Comparison of ENCODE assay signal across 1 cellular context in genomic region chr2:240568678-240569522, GRCh38.
TF ChIP-seq lines count a peak whose summit lies in the region.

No MANE protein-coding gene starts in this region.

TF ChIP-seq in HepG2, 621 proteins besides CTCF, POLR2A, EP300 and RAD21 (continued from another document and continues in another):
- TF ChIP-seq ZNF687 (CRISPR knock-in tag; IDR thresholded peaks at IDR 0.05), result peak; percentile 82
- TF ChIP-seq ZIK1 (CRISPR knock-in tag; IDR thresholded peaks at IDR 0.05; ENCODE audit: borderline replicate concordance, low read depth), result no peak; the same call in 1 of the 2 replicates
- TF ChIP-seq MEIS2 (CRISPR knock-in tag; IDR thresholded peaks at IDR 0.05), result peak; percentile 61; the same call in 1 of the 2 replicates
- no peak for TF ChIP-seq SIX1 (CRISPR knock-in tag; IDR thresholded peaks at IDR 0.05; ENCODE audit: borderline replicate concordance)
- TF ChIP-seq, protein P1, sequence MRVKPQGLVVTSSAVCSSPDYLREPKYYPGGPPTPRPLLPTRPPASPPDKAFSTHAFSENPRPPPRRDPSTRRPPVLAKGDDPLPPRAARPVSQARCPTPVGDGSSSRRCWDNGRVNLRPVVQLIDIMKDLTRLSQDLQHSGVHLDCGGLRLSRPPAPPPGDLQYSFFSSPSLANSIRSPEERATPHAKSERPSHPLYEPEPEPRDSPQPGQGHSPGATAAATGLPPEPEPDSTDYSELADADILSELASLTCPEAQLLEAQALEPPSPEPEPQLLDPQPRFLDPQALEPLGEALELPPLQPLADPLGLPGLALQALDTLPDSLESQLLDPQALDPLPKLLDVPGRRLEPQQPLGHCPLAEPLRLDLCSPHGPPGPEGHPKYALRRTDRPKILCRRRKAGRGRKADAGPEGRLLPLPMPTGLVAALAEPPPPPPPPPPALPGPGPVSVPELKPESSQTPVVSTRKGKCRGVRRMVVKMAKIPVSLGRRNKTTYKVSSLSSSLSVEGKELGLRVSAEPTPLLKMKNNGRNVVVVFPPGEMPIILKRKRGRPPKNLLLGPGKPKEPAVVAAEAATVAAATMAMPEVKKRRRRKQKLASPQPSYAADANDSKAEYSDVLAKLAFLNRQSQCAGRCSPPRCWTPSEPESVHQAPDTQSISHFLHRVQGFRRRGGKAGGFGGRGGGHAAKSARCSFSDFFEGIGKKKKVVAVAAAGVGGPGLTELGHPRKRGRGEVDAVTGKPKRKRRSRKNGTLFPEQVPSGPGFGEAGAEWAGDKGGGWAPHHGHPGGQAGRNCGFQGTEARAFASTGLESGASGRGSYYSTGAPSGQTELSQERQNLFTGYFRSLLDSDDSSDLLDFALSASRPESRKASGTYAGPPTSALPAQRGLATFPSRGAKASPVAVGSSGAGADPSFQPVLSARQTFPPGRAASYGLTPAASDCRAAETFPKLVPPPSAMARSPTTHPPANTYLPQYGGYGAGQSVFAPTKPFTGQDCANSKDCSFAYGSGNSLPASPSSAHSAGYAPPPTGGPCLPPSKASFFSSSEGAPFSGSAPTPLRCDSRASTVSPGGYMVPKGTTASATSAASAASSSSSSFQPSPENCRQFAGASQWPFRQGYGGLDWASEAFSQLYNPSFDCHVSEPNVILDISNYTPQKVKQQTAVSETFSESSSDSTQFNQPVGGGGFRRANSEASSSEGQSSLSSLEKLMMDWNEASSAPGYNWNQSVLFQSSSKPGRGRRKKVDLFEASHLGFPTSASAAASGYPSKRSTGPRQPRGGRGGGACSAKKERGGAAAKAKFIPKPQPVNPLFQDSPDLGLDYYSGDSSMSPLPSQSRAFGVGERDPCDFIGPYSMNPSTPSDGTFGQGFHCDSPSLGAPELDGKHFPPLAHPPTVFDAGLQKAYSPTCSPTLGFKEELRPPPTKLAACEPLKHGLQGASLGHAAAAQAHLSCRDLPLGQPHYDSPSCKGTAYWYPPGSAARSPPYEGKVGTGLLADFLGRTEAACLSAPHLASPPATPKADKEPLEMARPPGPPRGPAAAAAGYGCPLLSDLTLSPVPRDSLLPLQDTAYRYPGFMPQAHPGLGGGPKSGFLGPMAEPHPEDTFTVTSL (CRISPR knock-in tag; IDR thresholded peaks at IDR 0.05; ENCODE audit: borderline replicate concordance), result no peak
- TF ChIP-seq ZNF773 (CRISPR knock-in tag; IDR thresholded peaks at IDR 0.05; ENCODE audit: borderline replicate concordance), result 0 out of 2 replicates have a peak, but pooled peaks have one; percentile 20
- no peak for TF ChIP-seq NCOA2 (CRISPR knock-in tag; IDR thresholded peaks at IDR 0.05)
- no peak for TF ChIP-seq ZFP36L2 (CRISPR knock-in tag; IDR thresholded peaks at IDR 0.05)
- TF ChIP-seq EED (CRISPR knock-in tag; IDR thresholded peaks at IDR 0.05), result no peak
- TF ChIP-seq ZFP90 (CRISPR knock-in tag; IDR thresholded peaks at IDR 0.05; ENCODE audit: borderline replicate concordance), result 0 out of 2 replicates have a peak, but pooled peaks have one; percentile 44
- TF ChIP-seq SRF (IDR thresholded peaks at IDR 0.05; ENCODE audit: low read depth, low read length), result no peak
- no peak for TF ChIP-seq ZNF713 (CRISPR knock-in tag; IDR thresholded peaks at IDR 0.05)
- TF ChIP-seq ARID5B (CRISPR knock-in tag; IDR thresholded peaks at IDR 0.05), result no peak
- TF ChIP-seq ZNF782 (CRISPR knock-in tag; IDR thresholded peaks at IDR 0.05; ENCODE audit: borderline replicate concordance), result 0 out of 2 replicates have a peak, but pooled peaks have one; percentile 45
- TF ChIP-seq NONO (IDR thresholded peaks at IDR 0.05), result no peak
- TF ChIP-seq NONO (CRISPR knock-in tag; conservative IDR thresholded peaks at IDR 0.05), result peak; percentile 69; the same call in 1 of the 2 replicates
- TF ChIP-seq ARNT (IDR thresholded peaks at IDR 0.05), result no peak
- TF ChIP-seq, protein P2, sequence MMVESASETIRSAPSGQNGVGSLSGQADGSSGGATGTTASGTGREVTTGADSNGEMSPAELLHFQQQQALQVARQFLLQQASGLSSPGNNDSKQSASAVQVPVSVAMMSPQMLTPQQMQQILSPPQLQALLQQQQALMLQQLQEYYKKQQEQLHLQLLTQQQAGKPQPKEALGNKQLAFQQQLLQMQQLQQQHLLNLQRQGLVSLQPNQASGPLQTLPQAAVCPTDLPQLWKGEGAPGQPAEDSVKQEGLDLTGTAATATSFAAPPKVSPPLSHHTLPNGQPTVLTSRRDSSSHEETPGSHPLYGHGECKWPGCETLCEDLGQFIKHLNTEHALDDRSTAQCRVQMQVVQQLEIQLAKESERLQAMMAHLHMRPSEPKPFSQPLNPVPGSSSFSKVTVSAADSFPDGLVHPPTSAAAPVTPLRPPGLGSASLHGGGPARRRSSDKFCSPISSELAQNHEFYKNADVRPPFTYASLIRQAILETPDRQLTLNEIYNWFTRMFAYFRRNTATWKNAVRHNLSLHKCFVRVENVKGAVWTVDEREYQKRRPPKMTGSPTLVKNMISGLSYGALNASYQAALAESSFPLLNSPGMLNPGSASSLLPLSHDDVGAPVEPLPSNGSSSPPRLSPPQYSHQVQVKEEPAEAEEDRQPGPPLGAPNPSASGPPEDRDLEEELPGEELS (CRISPR knock-in tag; IDR thresholded peaks at IDR 0.05), result no peak
- no peak; the same call in 1 of the 2 replicates for TF ChIP-seq ZNF768 (CRISPR knock-in tag; IDR thresholded peaks at IDR 0.05)
- TF ChIP-seq TP53 (CRISPR knock-in tag; conservative IDR thresholded peaks at IDR 0.05), result no peak
- TF ChIP-seq TEAD3 (CRISPR knock-in tag; optimal IDR thresholded peaks at IDR 0.05; ENCODE audit: borderline replicate concordance), result no peak
- TF ChIP-seq ELF1 (CRISPR knock-in tag; IDR thresholded peaks at IDR 0.05), result no peak
- no peak; the same call in 1 of the 2 replicates for TF ChIP-seq ZFP91 (CRISPR knock-in tag; IDR thresholded peaks at IDR 0.05; ENCODE audit: borderline replicate concordance)
- no peak for TF ChIP-seq ZNF570 (CRISPR knock-in tag; IDR thresholded peaks at IDR 0.05; ENCODE audit: borderline replicate concordance)
- TF ChIP-seq EHMT2 (IDR thresholded peaks at IDR 0.05; ENCODE audit: borderline replicate concordance, low read depth, low read length), result no peak
- no peak for TF ChIP-seq ASH2L (IDR thresholded peaks at IDR 0.05; ENCODE audit: insufficient read length, low read depth, low read length)
- peak; percentile 78 for TF ChIP-seq ZFY (CRISPR knock-in tag; IDR thresholded peaks at IDR 0.05)
- TF ChIP-seq ZNF839 (CRISPR knock-in tag; IDR thresholded peaks at IDR 0.05; ENCODE audit: borderline replicate concordance), result no peak
- TF ChIP-seq MEIS1 (CRISPR knock-in tag; IDR thresholded peaks at IDR 0.05; ENCODE audit: borderline replicate concordance), result no peak
- TF ChIP-seq MXI1 (IDR thresholded peaks at IDR 0.05; ENCODE audit: borderline replicate concordance, low read depth, low read length), result no peak
- 0 out of 2 replicates have a peak, but pooled peaks have one; percentile 53 for TF ChIP-seq SSRP1 (CRISPR knock-in tag; IDR thresholded peaks at IDR 0.05)
- no peak for TF ChIP-seq POLR2G (IDR thresholded peaks at IDR 0.05; ENCODE audit: low read depth, low read length)
- TF ChIP-seq, protein P3, sequence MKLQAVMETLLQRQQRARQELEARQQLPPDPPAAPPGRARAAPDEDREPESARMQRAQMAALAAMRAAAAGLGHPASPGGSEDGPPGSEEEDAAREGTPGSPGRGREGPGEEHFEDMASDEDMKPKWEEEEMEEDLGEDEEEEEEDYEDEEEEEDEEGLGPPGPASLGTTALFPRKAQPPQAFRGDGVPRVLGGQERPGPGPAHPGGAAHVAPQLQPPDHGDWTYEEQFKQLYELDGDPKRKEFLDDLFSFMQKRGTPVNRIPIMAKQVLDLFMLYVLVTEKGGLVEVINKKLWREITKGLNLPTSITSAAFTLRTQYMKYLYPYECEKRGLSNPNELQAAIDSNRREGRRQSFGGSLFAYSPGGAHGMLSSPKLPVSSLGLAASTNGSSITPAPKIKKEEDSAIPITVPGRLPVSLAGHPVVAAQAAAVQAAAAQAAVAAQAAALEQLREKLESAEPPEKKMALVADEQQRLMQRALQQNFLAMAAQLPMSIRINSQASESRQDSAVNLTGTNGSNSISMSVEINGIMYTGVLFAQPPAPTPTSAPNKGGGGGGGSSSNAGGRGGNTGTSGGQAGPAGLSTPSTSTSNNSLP (IDR thresholded peaks at IDR 0.05; ENCODE audit: low read depth, low read length), result no peak
- TF ChIP-seq ZFP82 (CRISPR knock-in tag; IDR thresholded peaks at IDR 0.05; ENCODE audit: borderline replicate concordance), result no peak
- TF ChIP-seq, protein P4, sequence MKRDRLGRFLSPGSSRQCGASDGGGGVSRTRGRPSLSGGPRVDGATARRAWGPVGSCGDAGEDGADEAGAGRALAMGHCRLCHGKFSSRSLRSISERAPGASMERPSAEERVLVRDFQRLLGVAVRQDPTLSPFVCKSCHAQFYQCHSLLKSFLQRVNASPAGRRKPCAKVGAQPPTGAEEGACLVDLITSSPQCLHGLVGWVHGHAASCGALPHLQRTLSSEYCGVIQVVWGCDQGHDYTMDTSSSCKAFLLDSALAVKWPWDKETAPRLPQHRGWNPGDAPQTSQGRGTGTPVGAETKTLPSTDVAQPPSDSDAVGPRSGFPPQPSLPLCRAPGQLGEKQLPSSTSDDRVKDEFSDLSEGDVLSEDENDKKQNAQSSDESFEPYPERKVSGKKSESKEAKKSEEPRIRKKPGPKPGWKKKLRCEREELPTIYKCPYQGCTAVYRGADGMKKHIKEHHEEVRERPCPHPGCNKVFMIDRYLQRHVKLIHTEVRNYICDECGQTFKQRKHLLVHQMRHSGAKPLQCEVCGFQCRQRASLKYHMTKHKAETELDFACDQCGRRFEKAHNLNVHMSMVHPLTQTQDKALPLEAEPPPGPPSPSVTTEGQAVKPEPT (CRISPR knock-in tag; IDR thresholded peaks at IDR 0.05; ENCODE audit: low read depth), result no peak
- 0 out of 2 replicates have a peak, but pooled peaks have one; percentile 66 for TF ChIP-seq KLF12 (CRISPR knock-in tag; IDR thresholded peaks at IDR 0.05; ENCODE audit: borderline replicate concordance)
- TF ChIP-seq ZNF670 (CRISPR knock-in tag; IDR thresholded peaks at IDR 0.05; ENCODE audit: borderline replicate concordance), result peak; percentile 49; the same call in 1 of the 2 replicates
- TF ChIP-seq CENPX (CRISPR knock-in tag; IDR thresholded peaks at IDR 0.05), result no peak
